Comparison of ENCODE assay signal across 8 cellular contexts in genomic region chr2:112646791-112647720, GRCh38. TPM values are rescaled to one million over a fixed set of nuclear protein-coding genes. Genes with fewer than 3 reads are reported as not detected.
DNase-seq lines count a peak whose midpoint lies in the region; ATAC-seq, FAIRE-seq and TF ChIP-seq lines count a peak whose summit lies in the region.

No MANE protein-coding gene starts in this region.

- TF ChIP-seq CTCF in right atrium auricular region (IDR thresholded peaks at IDR 0.05) (no peak), RWPE1 (conservative IDR thresholded peaks at IDR 0.05; ENCODE audit: low read depth) (no peak), pancreas (IDR thresholded peaks at IDR 0.05) (no peak)

- ATAC-seq in left cardiac atrium (no peak), pancreas (no peak), HG03280 (IDR thresholded peaks at IDR 0.05; ENCODE audit: unreplicated experiment) (no peak), esophagus mucosa (no peak)

- H3K9me3 ChIP-seq in right atrium auricular region: no peaks in the 10 kb centered on the region
- no peaks in the 10 kb centered on the region for H3K9me3 ChIP-seq in pancreas

- FAIRE-seq in pancreas (lab: Jason Lieb, UNC): no peak

- H3K36me3 ChIP-seq in right atrium auricular region: peaks cover 39% of the 10 kb centered on the region
- peaks cover 0 to 2% (median 0%) of the 10 kb centered on the region in 3 donors for H3K36me3 ChIP-seq in pancreas

- H3K27me3 ChIP-seq in right atrium auricular region: no peaks in the 10 kb centered on the region
- no peaks in the 10 kb centered on the region for H3K27me3 ChIP-seq in pancreas

- peaks cover 0 to 48% of the 10 kb centered on the region in 2 donors for H3K4me1 ChIP-seq in right atrium auricular region
- peaks cover 8 to 34% (median 20%) of the 10 kb centered on the region in 3 donors for H3K4me1 ChIP-seq in pancreas

- 54 to 61% methylated on average over 21 of the region's 21 CpGs for WGBS in pancreas, 2 donors

- peak; percentile 49 for DNase-seq in right atrium auricular region (ENCODE audit: low spot score)
- no peak for DNase-seq in left cardiac atrium
- DNase-seq in RWPE1 (ENCODE audit: low spot score): no peak
- no peak for DNase-seq in epithelial cell of prostate (ENCODE audit: low read depth, low spot score)
- DNase-seq in pancreas: no peak
- no peak for DNase-seq in activated CD4-positive, alpha-beta T cell treated with anti-CD3 and anti-CD28 coated beads, Interleukin-2, amount 50 U/mL, for 1 hour

- CTCF ChIA-PET in RWPE1 (lab: Yijun Ruan, JAX): interaction anchor here (0.6 to 2.3 kb wide), 5 partner anchors 21 to 80 kb away, joined by 3 to 7 read pairs (median 4); no protein-coding TSS in a partner anchor

- peak overlapping the region; percentile 97 to 98 for H3K27ac ChIP-seq in right atrium auricular region
- H3K27ac ChIP-seq in RWPE1: peak overlapping the region; percentile 95
- peak overlapping the region; percentile 91 for H3K27ac ChIP-seq in epithelial cell of prostate
- H3K27ac ChIP-seq in pancreas: peak overlapping the region in 1 of 4 donors; percentile 96

- H3K4me3 ChIP-seq in right atrium auricular region (peak overlapping the region; percentile 78 to 84), pancreas (peak overlapping the region; percentile 82 to 96 (median 91))

- intact Hi-C loops in left cardiac atrium (cut with DNase I): loop anchor here in 1 of 2 donors (5.0 kb wide), 1 partner anchor 165 kb away; the partner anchor contains the start of gene TTL
- intact Hi-C loops in pancreas (cut with DNase I): no loop called here

- POLR2A ChIA-PET in RWPE1 (lab: Yijun Ruan, JAX; ENCODE audit: low non-redundant PET): interaction anchor here (0.5 to 1.0 kb wide), 2 partner anchors 59 to 79 kb away, joined by 4 to 9 read pairs; no protein-coding TSS in a partner anchor

RNA-seq across cellular contexts. Expression of gene SLC20A1, which starts 1.3 kb away (rescaled TPM):
- 10 to 100 TPM; 16.8 to 19.7 TPM for total RNA-seq in right atrium auricular region
- total RNA-seq in left cardiac atrium: 10 to 100 TPM; 15.1 to 38.1 TPM
- 10 to 100 TPM; 10.6 to 22.9 (median 17.2) TPM for total RNA-seq in pancreas
- polyA plus RNA-seq in pancreas: 10 to 100 TPM; 14.1 to 25.9 TPM
- total RNA-seq in esophagus mucosa: 18.5 TPM
